In the genomic region with DNA sequence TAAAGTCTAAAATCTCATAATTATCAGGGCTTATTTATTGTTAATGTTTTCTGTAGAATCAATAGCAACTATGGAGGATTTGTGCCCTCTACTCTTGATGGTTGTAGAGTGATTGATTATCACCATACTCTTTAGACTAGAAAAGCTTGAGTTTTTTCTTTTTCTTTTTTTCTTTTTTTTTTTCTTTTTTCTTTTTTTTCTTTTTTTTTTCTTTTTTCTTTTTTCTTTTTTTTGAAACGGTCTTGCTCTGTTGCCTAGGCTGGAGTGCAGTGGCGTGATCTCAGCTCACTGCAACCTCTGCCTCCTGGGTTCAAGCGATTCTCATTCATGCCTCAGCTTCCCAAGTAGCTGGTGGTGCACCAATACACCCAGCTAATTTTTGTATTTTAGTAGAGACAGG, we compare ENCODE assay signal across 19 cellular contexts.
"Had no signal": no experiment of that assay in that cellular context is flagged by ENCODE, and none has a peak within 500 bp of the region (broad histone marks: within the 10 kb centered on the region; RNA-seq: fewer than 3 reads in every experiment).

No MANE protein-coding gene starts in this region.

- H3K9me3 ChIP-seq: MG63, SJSA1 had no signal

- FAIRE-seq: RCC 7860 had no signal

- DNase-seq: KBM-7, MG63, NCI-H1092, NCI-H1105 treated with DMSO at 0.1 percent for 48 hours, NCI-H1417 treated with DMSO at 0.1 percent for 48 hours, NCI-H146, NCI-H1694 treated with DMSO at 0.1 percent for 48 hours, NCI-H1930, NCI-H2081, NCI-H2107, NCI-H2227 treated with DMSO at 0.1 percent for 48 hours, NCI-H524, NCI-H526 treated with DMSO at 0.1 percent for 48 hours, NCI-H748 treated with DMSO at 0.1 percent for 48 hours, Right ventricle myocardium superior, RPMI8226, SIG-M5 had no signal
